In the genomic region with DNA sequence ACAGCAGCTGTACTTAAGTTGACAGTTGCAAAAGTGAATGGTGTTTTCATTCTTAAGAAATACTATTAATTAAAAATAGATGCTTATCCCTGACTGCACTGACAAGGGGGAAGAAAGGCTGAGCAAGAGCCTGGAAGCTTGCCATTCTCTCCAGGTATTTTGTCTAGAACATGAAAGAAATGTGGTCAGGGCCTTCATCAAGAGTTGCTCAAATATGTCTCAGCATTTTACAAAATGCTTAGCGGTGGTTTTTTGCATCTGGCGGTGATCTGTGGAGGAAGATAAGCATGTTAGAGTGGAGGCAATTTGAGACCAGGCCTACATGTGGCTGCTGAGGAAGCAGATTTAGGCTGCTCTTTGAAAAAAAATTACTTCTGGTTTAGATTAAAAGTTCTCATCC, we compare ENCODE assay signal across 21 cellular contexts. TPM values are rescaled to one million over a fixed set of nuclear protein-coding genes. Genes with fewer than 3 reads are reported as not detected.
"Had no signal": no experiment of that assay in that cellular context is flagged by ENCODE, and none has a peak within 500 bp of the region (broad histone marks: within the 10 kb centered on the region; RNA-seq: fewer than 3 reads in every experiment).

No MANE protein-coding gene starts in this region.

- H3K27me3 Mint-ChIP-seq: natural killer cell treated with Interleukin-12 subunit alpha and Interleukin-12 subunit beta and Interleukin-15 and Interleukin-18, amount 100 ng/mL, for 72 hours; stimulated activated naive B cell treated with anti-CD40 and anti-IgM and Interleukin-4, amounts not matched to agents 10 μg/mL and 1 μg/mL and 100 μg/mL, for 72 hours had no signal

- DNase-seq: activated CD4-positive, alpha-beta T cell treated with anti-CD3 and anti-CD28 coated beads for 4 hours; activated CD8-positive, alpha-beta T cell treated with anti-CD3 and anti-CD28 coated beads, Interleukin-2, amount 10 ng/mL, durations not matched to agents 7 days and 5 days; activated effector memory CD4-positive, alpha-beta T cell treated with Interleukin-2 at 50 U/mL for 16 hours; activated naive CD4-positive, alpha-beta T cell treated with anti-CD3 and anti-CD28 coated beads, Interleukin-2, amount 50 U/mL, for 16 hours; activated T-cell treated with anti-CD3 and anti-CD28 coated beads, Interleukin-2, amount 50 U/mL, for 4 hours; effector memory CD8-positive, alpha-beta T cell; foreskin melanocyte; glutamatergic neuron; hypothalamus; islet precursor cell; left colon; lower lobe of right lung; spleen; stimulated activated CD4-positive, alpha-beta T cell treated with anti-CD3 and anti-CD28 coated beads, Interleukin-4, amount 100 ng/mL, for 4 hours; stimulated activated naive B cell treated with anti-CD40 and anti-IgM and Interleukin-4, amounts not matched to agents 10 μg/mL and 1 μg/mL and 100 μg/mL, for 72 hours; upper lobe of right lung had no signal

- ATAC-seq: activated CD8-positive, alpha-beta T cell treated with anti-CD3 and anti-CD28 coated beads, Interleukin-2, amount 10 ng/mL, durations not matched to agents 7 days and 5 days; activated T-cell treated with anti-CD3 and anti-CD28 coated beads, Interleukin-2, amount 50 U/mL, for 4 hours; effector memory CD8-positive, alpha-beta T cell; left colon; lower lobe of right lung; natural killer cell treated with Interleukin-12 subunit alpha and Interleukin-12 subunit beta and Interleukin-15 and Interleukin-18, amount 100 ng/mL, for 72 hours; stimulated activated naive B cell treated with anti-CD40 and anti-IgM and Interleukin-4, amounts not matched to agents 10 μg/mL and 1 μg/mL and 100 μg/mL, for 72 hours; upper lobe of right lung had no signal

- H3K4me1 ChIP-seq: lower lobe of right lung, upper lobe of right lung had no signal

- H3K9me3 Mint-ChIP-seq: activated T-cell treated with anti-CD3 and anti-CD28 coated beads, Interleukin-2, amount 50 U/mL, for 4 hours; effector memory CD8-positive, alpha-beta T cell; natural killer cell treated with Interleukin-12 subunit alpha and Interleukin-12 subunit beta and Interleukin-15 and Interleukin-18, amount 100 ng/mL, for 72 hours; stimulated activated naive B cell treated with anti-CD40 and anti-IgM and Interleukin-4, amounts not matched to agents 10 μg/mL and 1 μg/mL and 100 μg/mL, for 72 hours had no signal

- H3K4me3 ChIP-seq: lower lobe of right lung, spleen, thoracic aorta, upper lobe of right lung had no signal

- H3K27ac ChIP-seq: epithelial cell of prostate, lower lobe of right lung, spleen, thoracic aorta, upper lobe of right lung had no signal

- H3K27ac Mint-ChIP-seq: activated CD8-positive, alpha-beta T cell treated with anti-CD3 and anti-CD28 coated beads, Interleukin-2, amount 10 ng/mL, durations not matched to agents 7 days and 5 days; effector memory CD8-positive, alpha-beta T cell; stimulated activated naive B cell treated with anti-CD40 and anti-IgM and Interleukin-4, amounts not matched to agents 10 μg/mL and 1 μg/mL and 100 μg/mL, for 72 hours had no signal

- H3K4me3 Mint-ChIP-seq: activated CD8-positive, alpha-beta T cell treated with anti-CD3 and anti-CD28 coated beads, Interleukin-2, amount 10 ng/mL, durations not matched to agents 7 days and 5 days; activated T-cell treated with anti-CD3 and anti-CD28 coated beads, Interleukin-2, amount 50 U/mL, for 4 hours; effector memory CD8-positive, alpha-beta T cell; natural killer cell treated with Interleukin-12 subunit alpha and Interleukin-12 subunit beta and Interleukin-15 and Interleukin-18, amount 100 ng/mL, for 72 hours; stimulated activated naive B cell treated with anti-CD40 and anti-IgM and Interleukin-4, amounts not matched to agents 10 μg/mL and 1 μg/mL and 100 μg/mL, for 72 hours had no signal

- H3K27me3 ChIP-seq: neutrophil, spleen, upper lobe of right lung had no signal

- H3K9me3 ChIP-seq: lower lobe of right lung, neutrophil, spleen, thoracic aorta, upper lobe of right lung had no signal

RNA-seq across cellular contexts. Expression of a gene that starts 46.4 kb away (rescaled TPM):
- total RNA-seq: activated T-cell treated with anti-CD3 and anti-CD28 coated beads, Interleukin-2, amount 50 U/mL, for 4 hours had no signal
- polyA plus RNA-seq: fibroblast of lung had no signal
